8 cellular contexts compared by ENCODE assay signal in genomic region chr5:38524006-38524405, GRCh38. TPM values are rescaled to one million over a fixed set of nuclear protein-coding genes. Genes with fewer than 3 reads are reported as not detected.
"Had no signal": no experiment of that assay in that cellular context is flagged by ENCODE, and none has a peak within 500 bp of the region (broad histone marks: within the 10 kb centered on the region; RNA-seq: fewer than 3 reads in every experiment).

No MANE protein-coding gene starts in this region.

- FAIRE-seq: H1 had no signal

- DNase-seq: H9, HCEC 1CT, HFFc6, KBM-7 had no signal

- H3K4me3 ChIP-seq: GM23338 had no signal

- H3K27ac ChIP-seq: HL-60 had no signal

RNA-seq across cellular contexts. Expression of gene LIFR, which starts 32.4 kb away (rescaled TPM):
- polyA plus RNA-seq: IgD-negative memory B cell had no signal
